ENCODE assay signal across 9 cellular contexts in the genomic region with DNA sequence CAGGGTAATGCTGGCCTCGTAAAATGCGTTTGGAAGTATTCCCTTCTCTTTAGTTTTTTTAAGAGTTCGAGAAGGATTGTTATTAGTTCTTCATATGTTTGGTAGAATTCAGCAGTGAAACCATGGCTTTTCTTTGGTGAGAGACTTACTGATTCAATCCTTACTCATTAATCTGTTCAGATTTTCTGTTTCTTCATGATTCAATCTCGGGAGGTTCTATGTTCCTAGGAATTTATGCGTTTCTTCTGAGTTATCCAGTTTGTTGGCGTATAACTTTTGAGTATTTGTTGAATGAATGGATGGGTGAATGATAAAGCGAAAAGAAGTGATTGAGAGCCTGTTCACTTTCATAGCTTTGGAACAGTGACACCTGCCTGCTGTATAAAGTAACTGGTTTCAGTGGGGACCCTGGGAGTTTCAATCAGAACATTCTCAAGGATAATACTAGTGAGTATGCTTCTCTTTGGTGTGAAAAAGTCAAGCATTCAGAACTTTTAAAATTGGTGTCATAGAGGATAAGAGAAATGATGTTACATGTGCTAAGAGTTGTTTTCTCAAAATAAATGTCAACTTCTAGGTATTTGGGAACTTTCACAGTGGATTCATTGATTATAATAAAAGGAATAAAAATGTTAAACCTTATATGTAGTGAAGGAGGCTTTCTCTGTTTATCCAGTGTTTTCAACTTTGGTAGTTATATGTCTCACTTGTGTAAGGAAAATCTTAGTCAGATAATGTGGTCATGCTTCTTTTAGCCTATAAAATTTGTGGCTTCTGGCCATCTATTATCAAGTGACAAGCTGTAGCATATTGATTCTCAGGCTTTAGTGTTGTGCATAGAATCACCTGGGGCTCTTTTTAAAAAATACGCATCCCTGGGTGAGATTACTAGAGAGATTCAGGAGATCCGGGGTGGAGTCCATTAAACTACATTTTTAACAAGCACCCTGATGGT. TPM values are rescaled to one million over a fixed set of nuclear protein-coding genes. Genes with fewer than 3 reads are reported as not detected.
DNase-seq lines count a peak whose midpoint lies in the region; ATAC-seq, FAIRE-seq and TF ChIP-seq lines count a peak whose summit lies in the region.
"Had no signal": no experiment of that assay in that cellular context is flagged by ENCODE, and none has a peak within 500 bp of the region (broad histone marks: within the 10 kb centered on the region; RNA-seq: fewer than 3 reads in every experiment).

No MANE protein-coding gene starts in this region.

- TF ChIP-seq CTCF in AG09319 (IDR thresholded peaks at IDR 0.05; ENCODE audit: low read depth, low read length): peak; percentile 8
- TF ChIP-seq CTCF in WERI-Rb-1 (IDR thresholded peaks at IDR 0.05; ENCODE audit: low read depth, low read length): 0 out of 2 replicates have a peak, but pooled peaks have one; percentile 8
- TF ChIP-seq CTCF in kidney epithelial cell (IDR thresholded peaks at IDR 0.05; ENCODE audit: insufficient read depth, low read length, poor library complexity, severe bottlenecking): peak; percentile 28

- DNase-seq in AG09319 (ENCODE audit: extremely low read depth, low read depth) (no peak), GM19239 (ENCODE audit: insufficient read length, low spot score) (no peak), WERI-Rb-1 (no peak), kidney epithelial cell (ENCODE audit: low read depth) (no peak), DMS153 (lab: John Stamatoyannopoulos, UW) (no peak), GOT3 (lab: John Stamatoyannopoulos, UW) (no peak), 8988T (no peak)

- H3K27ac ChIP-seq in WERI-Rb-1: no peak overlapping the region
- H3K27ac ChIP-seq: neutrophil had no signal

- H3K36me3 ChIP-seq in WERI-Rb-1 (no peaks in the 10 kb centered on the region), kidney epithelial cell (ENCODE audit: control insufficient read depth, insufficient read depth, low read length) (no peaks in the 10 kb centered on the region)
- H3K36me3 ChIP-seq: neutrophil had no signal

- no peaks in the 10 kb centered on the region for H3K9me3 ChIP-seq in WERI-Rb-1 (ENCODE audit: severe bottlenecking)
- H3K9me3 ChIP-seq: neutrophil had no signal

- no peak for ATAC-seq in GM21576 (IDR thresholded peaks at IDR 0.05; ENCODE audit: unreplicated experiment)

- FAIRE-seq in GM19239 (lab: Jason Lieb, UNC): peak; percentile 45

- H3K4me3 ChIP-seq in WERI-Rb-1 (ENCODE audit: low read depth, low read length) (no peak overlapping the region), kidney epithelial cell (ENCODE audit: low read depth, low read length) (no peak overlapping the region)

- H3K27me3 ChIP-seq in WERI-Rb-1 (ENCODE audit: insufficient read depth, low read depth, severe bottlenecking): no peaks in the 10 kb centered on the region
- H3K27me3 ChIP-seq in kidney epithelial cell (ENCODE audit: control insufficient read depth, insufficient read depth, low read length): no peaks in the 10 kb centered on the region
- H3K27me3 ChIP-seq: neutrophil had no signal

RNA-seq across cellular contexts. Expression of a gene that starts 11.7 kb away (rescaled TPM):
- 22.8 and 27.5 TPM in 2 replicates for total RNA-seq in kidney epithelial cell

RNA-seq across cellular contexts. Expression of a gene that starts 53.1 kb away (rescaled TPM):
- total RNA-seq in kidney epithelial cell: 24.5 and 30.9 TPM in 2 replicates
